8 cellular contexts compared by ENCODE assay signal in genomic region chr9:69035438-69036316, GRCh38. TPM values are rescaled to one million over a fixed set of nuclear protein-coding genes. Genes with fewer than 3 reads are reported as not detected.
DNase-seq lines count a peak whose midpoint lies in the region; ATAC-seq and TF ChIP-seq lines count a peak whose summit lies in the region.

TSS of gene FXN (plus strand) at chr9:69035752. CDS start at chr9:69035783, 31 bp downstream.

- peaks cover 0 to 14% (median 4%) of the 10 kb centered on the region in 4 donors for H3K4me1 ChIP-seq in liver (ENCODE audit: control insufficient read depth in 4 of 4, insufficient read depth in 4 of 4, low read length in 3 of 4)

- H3K9ac ChIP-seq in liver (ENCODE audit: low read depth in 1 of 2, low read length in 2 of 2): peak within 1 kb of the TSS; percentile 78 to 85

- H3K9me3 Mint-ChIP-seq in dendritic cell treated with granulocyte-macrophage colony-stimulating factor and Interleukin-4, amounts not matched to agents 40 ng/mL and 50 ng/mL, for 4 days: no peaks in the 10 kb centered on the region

- H3K27ac Mint-ChIP-seq in dendritic cell treated with granulocyte-macrophage colony-stimulating factor and Interleukin-4, amounts not matched to agents 40 ng/mL and 50 ng/mL, for 4 days: peak within 1 kb of the TSS; percentile 98

- H3K4me3 Mint-ChIP-seq in dendritic cell treated with granulocyte-macrophage colony-stimulating factor and Interleukin-4, amounts not matched to agents 40 ng/mL and 50 ng/mL, for 4 days: peak within 1 kb of the TSS; percentile 93

- H3K9me3 ChIP-seq in liver (ENCODE audit: control insufficient read depth in 4 of 4, low read length in 3 of 4): no peaks in the 10 kb centered on the region

- H3K4me1 Mint-ChIP-seq in dendritic cell treated with granulocyte-macrophage colony-stimulating factor and Interleukin-4, amounts not matched to agents 40 ng/mL and 50 ng/mL, for 4 days (ENCODE audit: low read depth): peaks cover 16% of the 10 kb centered on the region

- H3K27me3 Mint-ChIP-seq in dendritic cell treated with granulocyte-macrophage colony-stimulating factor and Interleukin-4, amounts not matched to agents 40 ng/mL and 50 ng/mL, for 4 days: no peaks in the 10 kb centered on the region

- WGBS in liver: under 1% methylated on average over 75 of the region's 75 CpGs

- DNase-seq in AG10803 (ENCODE audit: low read depth) (peak; percentile 80), NCI-H510A (lab: John Stamatoyannopoulos, UW) (peak; percentile 53)
- peak; percentile 75 for DNase-seq in activated CD4-positive, alpha-beta T cell treated with anti-CD3 and anti-CD28 coated beads, Interleukin-2, amount 50 U/mL, for 1 hour
- peak; percentile 85 for DNase-seq in stimulated activated CD4-positive, alpha-beta T cell treated with anti-CD3 and anti-CD28 coated beads, Interleukin-4, amount 100 ng/mL, for 24 hours

- H3K4me3 ChIP-seq in AG10803 (ENCODE audit: low read length) (peak within 1 kb of the TSS; percentile 94), liver (ENCODE audit: low read depth in 1 of 3, low read length in 3 of 3) (peak within 1 kb of the TSS; percentile 79 to 95 (median 93))

- peak; percentile 80 to 82 for TF ChIP-seq RAD21 in liver (IDR thresholded peaks at IDR 0.05)

- H3K27me3 ChIP-seq in liver (ENCODE audit: control insufficient read depth in 4 of 4, insufficient read depth in 4 of 4, low read length in 3 of 4): no peaks in the 10 kb centered on the region

- TF ChIP-seq CTCF in AG10803 (conservative IDR thresholded peaks at IDR 0.05; ENCODE audit: low read length): peak; percentile 92
- peak; percentile 98 for TF ChIP-seq CTCF in liver (IDR thresholded peaks at IDR 0.05; ENCODE audit: low read depth, low read length, missing input control)

- H3K27ac ChIP-seq in liver (ENCODE audit: low read depth in 1 of 2, low read length in 2 of 2): peak within 1 kb of the TSS; percentile 82 to 93

- peaks cover 6% of the 10 kb centered on the region for H3K36me3 Mint-ChIP-seq in dendritic cell treated with granulocyte-macrophage colony-stimulating factor and Interleukin-4, amounts not matched to agents 40 ng/mL and 50 ng/mL, for 4 days (ENCODE audit: low read depth)

- ATAC-seq in GM18873 (IDR thresholded peaks at IDR 0.05; ENCODE audit: low FRiP score, unreplicated experiment) (peak; percentile 81), HG03135 (IDR thresholded peaks at IDR 0.05; ENCODE audit: unreplicated experiment) (peak; percentile 95)

- intact Hi-C loops in dendritic cell treated with granulocyte-macrophage colony-stimulating factor and Interleukin-4, amounts not matched to agents 40 ng/mL and 50 ng/mL, for 4 days (cut with micrococcal nuclease): loop anchor here (5.0 to 10.0 kb wide), 2 partner anchors 157 to 719 kb away; no protein-coding TSS in a partner anchor

- H3K36me3 ChIP-seq in liver (ENCODE audit: control insufficient read depth in 4 of 4, insufficient read depth in 3 of 4, low read depth in 1 of 4, low read length in 3 of 4): no peaks in the 10 kb centered on the region

TF ChIP-seq in liver, 16 proteins besides CTCF, POLR2A, EP300 and RAD21:
- peak; percentile 26 for TF ChIP-seq REST (IDR thresholded peaks at IDR 0.05)
- peak in 1 of 2 donors; percentile 14 for TF ChIP-seq HNF4A (conservative IDR thresholded peaks at IDR 0.05)
- no peak for TF ChIP-seq GABPA (IDR thresholded peaks at IDR 0.05 in 1 of 2, conservative IDR thresholded peaks at IDR 0.05 in 1 of 2)
- peak; percentile 39 for TF ChIP-seq MAX (IDR thresholded peaks at IDR 0.05)
- TF ChIP-seq YY1 (IDR thresholded peaks at IDR 0.05): peak; percentile 9

RNA-seq across cellular contexts. Expression of gene FXN, which starts in this region (rescaled TPM):
- 10 to 100 TPM in 1 of 2 donors, 1 to 10 TPM in 1; 4.7 to 17.2 TPM for total RNA-seq in liver
- polyA plus RNA-seq in liver: 10 to 100 TPM; 30.5 to 41.7 TPM

Comparison
In these comparisons a context has a peak if more than half of its experiments do, and no peak if none do; other contexts are left out.
1. Peak in every context shown above with its lines: DNase-seq, ATAC-seq, H3K4me3 ChIP-seq and H3K27ac ChIP-seq.